8 cellular contexts compared by ENCODE assay signal in the genomic region with DNA sequence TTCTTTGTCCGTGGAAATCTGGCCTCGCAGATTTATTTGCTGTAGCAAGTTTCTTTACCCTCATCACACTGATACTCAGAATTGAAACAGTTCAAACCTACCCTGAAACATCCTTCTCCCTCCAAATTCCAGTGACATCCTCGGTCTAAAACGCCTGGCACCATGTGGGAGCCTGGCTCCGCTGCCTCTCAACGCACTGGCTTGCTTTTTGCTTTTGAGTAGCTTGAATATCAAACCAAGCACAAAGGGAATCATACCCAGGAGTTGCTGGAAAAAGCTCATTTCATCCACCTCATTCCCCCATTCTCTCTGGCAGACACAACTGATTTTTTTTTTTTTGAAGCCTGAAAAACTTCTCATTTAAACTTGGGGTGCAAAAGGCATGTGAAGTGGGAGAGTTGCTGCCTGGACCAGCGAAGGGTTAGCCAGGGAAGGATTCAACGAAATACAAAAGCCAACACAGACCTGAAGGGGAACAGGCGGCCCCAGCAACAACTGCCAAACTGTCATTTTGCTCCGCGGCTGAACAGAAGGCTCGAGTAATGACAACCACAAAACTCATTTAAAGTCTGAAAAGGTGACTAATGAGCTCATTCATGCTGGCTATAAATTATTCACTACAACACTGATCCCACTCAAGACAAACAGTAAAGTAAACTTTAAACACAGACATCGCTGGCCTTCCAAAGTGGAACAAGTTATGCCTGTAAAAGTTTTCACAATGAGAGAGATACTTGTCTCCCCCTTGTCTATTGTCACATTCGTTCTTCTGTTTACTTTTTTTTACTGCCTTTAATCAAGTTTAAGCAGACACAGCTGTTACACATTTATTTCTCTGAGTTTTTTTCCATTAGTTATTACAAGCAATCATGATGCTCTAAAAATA. TPM values are rescaled to one million over a fixed set of nuclear protein-coding genes. Genes with fewer than 3 reads are reported as not detected.
DNase-seq lines count a peak whose midpoint lies in the region; ATAC-seq and TF ChIP-seq lines count a peak whose summit lies in the region.

No MANE protein-coding gene starts in this region.

- in situ Hi-C loops in gastrocnemius medialis (cut with MboI; ENCODE audit: low sequenced_read_pairs in 4 of 4), result loop anchor here in 2 of 4 donors (10.0 to 25.0 kb wide), 3 partner anchors 255 to 483 kb away; no protein-coding TSS in a partner anchor

- H3K4me1 ChIP-seq in left ventricle myocardium inferior (peaks cover 57% of the 10 kb centered on the region), gastrocnemius medialis (peaks cover 41 to 48% of the 10 kb centered on the region in 2 donors)

- no peak for TF ChIP-seq POLR2A in gastrocnemius medialis (IDR thresholded peaks at IDR 0.05)

- H3K27ac ChIP-seq in left ventricle myocardium inferior (replicated peaks) (peak overlapping the region; percentile 75), gastrocnemius medialis (peak overlapping the region; percentile 71 to 79 (median 74))

- H3K36me3 ChIP-seq in left ventricle myocardium inferior (no peaks in the 10 kb centered on the region), gastrocnemius medialis (no peaks in the 10 kb centered on the region)

- H3K9me3 ChIP-seq in left ventricle myocardium inferior (replicated peaks) (no peaks in the 10 kb centered on the region), gastrocnemius medialis (no peaks in the 10 kb centered on the region)

- H3K4me3 ChIP-seq in GM12864 (ENCODE audit: low read depth, low read length) (peak overlapping the region; percentile 52; the same call in 1 of the 2 replicates), left ventricle myocardium inferior (peak overlapping the region; percentile 52), gastrocnemius medialis (peak overlapping the region; percentile 5 to 43 (median 27))

- DNase-seq in GM12864 (ENCODE audit: low read depth) (no peak), NCI-H345 treated with DMSO at 0.1 percent for 48 hours (lab: John Stamatoyannopoulos, UW; ENCODE audit: unreplicated experiment) (peak; percentile 71), left ventricle myocardium inferior (no peak), gastrocnemius medialis (no peak), AG20443 (ENCODE audit: low spot score) (no peak), NCI-H2227 treated with DMSO at 0.1 percent for 48 hours (lab: John Stamatoyannopoulos, UW) (no peak)
- DNase-seq in activated T-cell treated with anti-CD3 and anti-CD28 coated beads, Interleukin-2, amount 50 U/mL, for 48 hours, result peak; percentile 77 to 80

- intact Hi-C loops in left ventricle myocardium inferior (cut with micrococcal nuclease), result no loop called here
- intact Hi-C loops in gastrocnemius medialis (cut with DNase I; ENCODE audit: low total_unique reads), result no loop called here

- no peak for TF ChIP-seq CTCF in GM12864 (IDR thresholded peaks at IDR 0.05; ENCODE audit: low read depth, low read length, missing control alignments)
- TF ChIP-seq CTCF in left ventricle myocardium inferior (IDR thresholded peaks at IDR 0.05; ENCODE audit: borderline replicate concordance), result no peak
- no peak for TF ChIP-seq CTCF in gastrocnemius medialis (IDR thresholded peaks at IDR 0.05 in 4 of 5, conservative IDR thresholded peaks at IDR 0.05 in 1 of 5)

- H3K27me3 ChIP-seq in left ventricle myocardium inferior (ENCODE audit: low read depth) (no peaks in the 10 kb centered on the region), gastrocnemius medialis (no peaks in the 10 kb centered on the region)

- ATAC-seq in gastrocnemius medialis, result no peak
- no peak for ATAC-seq in GM19455 (IDR thresholded peaks at IDR 0.05; ENCODE audit: unreplicated experiment)

RNA-seq across cellular contexts. Expression of gene FOXN3, which starts 12.4 kb away (rescaled TPM):
- total RNA-seq in left ventricle myocardium inferior, result 120 TPM
- total RNA-seq in gastrocnemius medialis, result 100 to 1,000 TPM in 3 of 4 donors, 10 to 100 TPM in 1; 99.6 to 172 (median 103) TPM

Comparison
In these comparisons a context has a peak if more than half of its experiments do, and no peak if none do; other contexts are left out.
1. DNase-seq: peak in NCI-H345 treated with DMSO at 0.1 percent for 48 hours (single experiment) and activated T-cell treated with anti-CD3 and anti-CD28 coated beads, Interleukin-2, amount 50 U/mL, for 48 hours (2 of 2); none in GM12864 (single experiment), left ventricle myocardium inferior (single experiment), gastrocnemius medialis (0 of 2), AG20443 (single experiment) and NCI-H2227 treated with DMSO at 0.1 percent for 48 hours (single experiment).
2. Peak in every context shown above with its lines, with median percentiles within 50 percentile points of each other: H3K4me3 ChIP-seq.